8 cellular contexts compared by ENCODE assay signal in the genomic region with DNA sequence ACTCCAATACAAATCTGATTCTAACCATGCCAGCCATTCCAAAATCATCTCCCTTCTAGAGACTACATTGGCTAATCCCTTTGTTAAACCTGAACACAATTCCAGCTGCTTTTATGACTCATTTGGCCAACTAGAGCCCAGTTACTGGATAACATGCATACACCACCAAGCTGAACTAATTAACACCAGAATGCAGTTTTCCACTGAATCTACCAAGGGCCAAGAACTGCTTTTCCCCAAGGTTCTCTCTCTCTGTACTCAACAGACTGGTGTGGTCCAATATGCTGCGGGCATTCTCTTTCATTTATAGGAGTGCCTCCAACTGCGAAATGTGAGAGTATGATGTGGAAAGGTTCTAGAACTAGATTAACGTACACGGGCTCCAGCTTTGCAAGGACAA. TPM values are rescaled to one million over a fixed set of nuclear protein-coding genes. Genes with fewer than 3 reads are reported as not detected.
A peak's percentile ranks its signal among the peaks of the same experiment; 100 is the strongest.
DNase-seq lines count a peak whose midpoint lies in the region; ATAC-seq and TF ChIP-seq lines count a peak whose summit lies in the region.

No MANE protein-coding gene starts in this region.

- H3K9me3 Mint-ChIP-seq in natural killer cell treated with Interleukin-12 subunit alpha and Interleukin-12 subunit beta and Interleukin-15 and Interleukin-18, amount 100 ng/mL, for 72 hours = no peaks in the 10 kb centered on the region

- TF ChIP-seq CTCF in PC-9 (conservative IDR thresholded peaks at IDR 0.05) = no peak

- no peaks in the 10 kb centered on the region for H3K9me3 ChIP-seq in PC-9 (ENCODE audit: insufficient read depth, low read depth)

- H3K27me3 Mint-ChIP-seq in natural killer cell treated with Interleukin-12 subunit alpha and Interleukin-12 subunit beta and Interleukin-15 and Interleukin-18, amount 100 ng/mL, for 72 hours = no peaks in the 10 kb centered on the region

- H3K4me3 Mint-ChIP-seq in natural killer cell treated with Interleukin-12 subunit alpha and Interleukin-12 subunit beta and Interleukin-15 and Interleukin-18, amount 100 ng/mL, for 72 hours = peak overlapping the region; percentile 97

- DNase-seq in NCI-H1417 (lab: John Stamatoyannopoulos, UW) (peak in 2 of 3 experiments; percentile 46 to 64), NCI-H1417 treated with DMSO at 0.1 percent for 48 hours (lab: John Stamatoyannopoulos, UW) (no peak), PC-9 (peak in 1 of 2 experiments; percentile 55), epidermal melanocyte (ENCODE audit: insufficient read length, low spot score) (peak; percentile 64), dedifferentiated amniotic fluid mesenchymal stem cell (ENCODE audit: extremely low spot score) (no peak)
- DNase-seq in natural killer cell treated with Interleukin-12 subunit alpha and Interleukin-12 subunit beta and Interleukin-15 and Interleukin-18, amount 100 ng/mL, for 72 hours (ENCODE audit: low spot score) = no peak
- DNase-seq in stimulated activated CD4-positive, alpha-beta T cell treated with anti-CD3 and anti-CD28 coated beads, Interleukin-4, amount 100 ng/mL, for 24 hours = no peak

- peaks cover 48% of the 10 kb centered on the region for H3K79me2 ChIP-seq in PC-9 (ENCODE audit: low read depth)

- H3K4me2 ChIP-seq in PC-9 = peak overlapping the region; percentile 98

- H3K4me3 ChIP-seq in PC-9 = peak overlapping the region; percentile 87

- H3K27ac Mint-ChIP-seq in natural killer cell treated with Interleukin-12 subunit alpha and Interleukin-12 subunit beta and Interleukin-15 and Interleukin-18, amount 100 ng/mL, for 72 hours = peak overlapping the region; percentile 8 to 76

- peaks cover 12% of the 10 kb centered on the region; the same call in 1 of the 2 replicates for H3F3A ChIP-seq in PC-9 (ENCODE audit: insufficient read depth, low read depth)

- H4K20me1 ChIP-seq in PC-9 (ENCODE audit: insufficient read depth) = peaks cover 17% of the 10 kb centered on the region

- intact Hi-C loops in PC-9 (cut with micrococcal nuclease; ENCODE audit: unreplicated experiment) = loop anchor here (5.0 to 10.0 kb wide), 2 partner anchors 336 to 648 kb away; partner anchors contain the start of genes ASB7, LINS1 and LRRK1

- H3K36me3 ChIP-seq in PC-9 (ENCODE audit: low read depth) = no peaks in the 10 kb centered on the region

- TSS peak; percentile 56 for BruUV-seq in PC-9 (replicated peaks; lab: Mats Ljungman, UMichigan)

- peaks cover 10% of the 10 kb centered on the region for H3K36me3 Mint-ChIP-seq in natural killer cell treated with Interleukin-12 subunit alpha and Interleukin-12 subunit beta and Interleukin-15 and Interleukin-18, amount 100 ng/mL, for 72 hours

- no peaks in the 10 kb centered on the region for H3K9me2 ChIP-seq in PC-9 (ENCODE audit: insufficient read depth)

- POLR2A ChIA-PET in PC-9 (lab: Charles Lee; ENCODE audit: unreplicated experiment) = no interaction called here

- H2AFZ ChIP-seq in PC-9 = peak overlapping the region; percentile 87

- H3K4me1 ChIP-seq in PC-9 (replicated peaks; ENCODE audit: insufficient read depth) = peaks cover 16% of the 10 kb centered on the region

- H3K27ac ChIP-seq in PC-9 = no peak overlapping the region

- CTCF ChIA-PET in PC-9 (lab: Charles Lee) = no interaction called here

- no peaks in the 10 kb centered on the region for H3K27me3 ChIP-seq in PC-9 (ENCODE audit: insufficient read depth, low read depth)

- peaks cover 46 to 57% of the 10 kb centered on the region in 2 donors for H3K4me1 Mint-ChIP-seq in natural killer cell treated with Interleukin-12 subunit alpha and Interleukin-12 subunit beta and Interleukin-15 and Interleukin-18, amount 100 ng/mL, for 72 hours (ENCODE audit: low read depth in 2 of 2)

- no peak for ATAC-seq in natural killer cell treated with Interleukin-12 subunit alpha and Interleukin-12 subunit beta and Interleukin-15 and Interleukin-18, amount 100 ng/mL, for 72 hours
- ATAC-seq in HG03439 (IDR thresholded peaks at IDR 0.05; ENCODE audit: unreplicated experiment) = no peak

RNA-seq across cellular contexts. Expression of gene CHSY1, which starts 1.5 kb away (rescaled TPM):
- 10.3 and 10.7 TPM in 2 replicates for total RNA-seq in PC-9 (2021)
- total RNA-seq in natural killer cell treated with Interleukin-12 subunit alpha and Interleukin-12 subunit beta and Interleukin-15 and Interleukin-18, amount 100 ng/mL, for 72 hours = 10 to 100 TPM; 91.2 to 93.3 TPM

RNA-seq across cellular contexts. Expression of gene SELENOS, which starts 27.0 kb away (rescaled TPM):
- total RNA-seq in PC-9 (2021) = 20.8 and 28.6 TPM in 2 replicates
- 100 to 1,000 TPM in 1 of 2 donors, 10 to 100 TPM in 1; 68.3 to 113 TPM for total RNA-seq in natural killer cell treated with Interleukin-12 subunit alpha and Interleukin-12 subunit beta and Interleukin-15 and Interleukin-18, amount 100 ng/mL, for 72 hours

RNA-seq across cellular contexts. Expression of gene SNRPA1, which starts 44.7 kb away (rescaled TPM):
- 71.6 and 95.0 TPM in 2 replicates for total RNA-seq in PC-9 (2021)
- total RNA-seq in natural killer cell treated with Interleukin-12 subunit alpha and Interleukin-12 subunit beta and Interleukin-15 and Interleukin-18, amount 100 ng/mL, for 72 hours = 100 to 1,000 TPM; 114 to 161 TPM

Comparison
In these comparisons a context has a peak if more than half of its experiments do, and no peak if none do; other contexts are left out.
1. DNase-seq: peak in NCI-H1417 (2 of 3) and epidermal melanocyte (single experiment); none in NCI-H1417 treated with DMSO at 0.1 percent for 48 hours (single experiment), natural killer cell treated with Interleukin-12 subunit alpha and Interleukin-12 subunit beta and Interleukin-15 and Interleukin-18, amount 100 ng/mL, for 72 hours (single experiment), stimulated activated CD4-positive, alpha-beta T cell treated with anti-CD3 and anti-CD28 coated beads, Interleukin-4, amount 100 ng/mL, for 24 hours (single experiment) and dedifferentiated amniotic fluid mesenchymal stem cell (single experiment).